3 cellular contexts compared by ENCODE assay signal in genomic region chr2:28544069-28544346, GRCh38.
TF ChIP-seq lines count a peak whose summit lies in the region.

No MANE protein-coding gene starts in this region.

TF ChIP-seq in SK-N-SH, 30 proteins besides CTCF, POLR2A, EP300 and RAD21:
- no peak for TF ChIP-seq TAF1 (IDR thresholded peaks at IDR 0.05; ENCODE audit: borderline replicate concordance, low read depth, low read length)
- TF ChIP-seq REST (IDR thresholded peaks at IDR 0.05; ENCODE audit: low read depth, low read length): peak; percentile 79; the same call in 1 of the 2 replicates
- no peak for TF ChIP-seq RXRA (IDR thresholded peaks at IDR 0.05; ENCODE audit: borderline replicate concordance, low read depth)

TF ChIP-seq in SK-N-SH treated with all-trans-retinoic acid at 6 μM for 48 hours, 23 proteins besides CTCF, POLR2A, EP300 and RAD21:
- TF ChIP-seq ARNTL (CRISPR knock-in tag; IDR thresholded peaks at IDR 0.05; ENCODE audit: borderline replicate concordance, low read depth) (no peak), OSR1 (CRISPR knock-in tag; IDR thresholded peaks at IDR 0.05) (no peak), ZC3H10 (CRISPR knock-in tag; IDR thresholded peaks at IDR 0.05) (no peak), TOX (CRISPR knock-in tag; IDR thresholded peaks at IDR 0.05; ENCODE audit: borderline replicate concordance) (no peak), CREB5 (CRISPR knock-in tag; IDR thresholded peaks at IDR 0.05; ENCODE audit: low read depth) (no peak), ZFP30 (CRISPR knock-in tag; IDR thresholded peaks at IDR 0.05) (no peak), CSDC2 (CRISPR knock-in tag; IDR thresholded peaks at IDR 0.05) (no peak), ZNF8 (CRISPR knock-in tag; IDR thresholded peaks at IDR 0.05) (no peak), ZNF70 (CRISPR knock-in tag; IDR thresholded peaks at IDR 0.05) (no peak), TCF4 (CRISPR knock-in tag; IDR thresholded peaks at IDR 0.05; ENCODE audit: borderline replicate concordance) (no peak), PPARA (CRISPR knock-in tag; IDR thresholded peaks at IDR 0.05; ENCODE audit: borderline replicate concordance) (no peak), ESRRG (CRISPR knock-in tag; IDR thresholded peaks at IDR 0.05) (no peak), ISL1 (CRISPR knock-in tag; IDR thresholded peaks at IDR 0.05) (no peak), CSRNP3 (CRISPR knock-in tag; IDR thresholded peaks at IDR 0.05) (no peak), ZNF565 (CRISPR knock-in tag; conservative IDR thresholded peaks at IDR 0.05; ENCODE audit: low read depth) (no peak), SNAI2 (CRISPR knock-in tag; IDR thresholded peaks at IDR 0.05) (no peak), ZFP3 (CRISPR knock-in tag; IDR thresholded peaks at IDR 0.05) (no peak), GLIS3 (CRISPR knock-in tag; IDR thresholded peaks at IDR 0.05) (no peak)
- TF ChIP-seq, protein P1, sequence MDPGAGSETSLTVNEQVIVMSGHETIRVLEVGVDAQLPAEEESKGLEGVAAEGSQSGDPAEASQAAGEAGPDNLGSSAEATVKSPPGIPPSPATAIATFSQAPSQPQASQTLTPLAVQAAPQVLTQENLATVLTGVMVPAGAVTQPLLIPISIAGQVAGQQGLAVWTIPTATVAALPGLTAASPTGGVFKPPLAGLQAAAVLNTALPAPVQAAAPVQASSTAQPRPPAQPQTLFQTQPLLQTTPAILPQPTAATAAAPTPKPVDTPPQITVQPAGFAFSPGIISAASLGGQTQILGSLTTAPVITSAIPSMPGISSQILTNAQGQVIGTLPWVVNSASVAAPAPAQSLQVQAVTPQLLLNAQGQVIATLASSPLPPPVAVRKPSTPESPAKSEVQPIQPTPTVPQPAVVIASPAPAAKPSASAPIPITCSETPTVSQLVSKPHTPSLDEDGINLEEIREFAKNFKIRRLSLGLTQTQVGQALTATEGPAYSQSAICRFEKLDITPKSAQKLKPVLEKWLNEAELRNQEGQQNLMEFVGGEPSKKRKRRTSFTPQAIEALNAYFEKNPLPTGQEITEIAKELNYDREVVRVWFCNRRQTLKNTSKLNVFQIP (CRISPR knock-in tag; IDR thresholded peaks at IDR 0.05; ENCODE audit: borderline replicate concordance, low read depth): no peak
- TF ChIP-seq, protein P2, sequence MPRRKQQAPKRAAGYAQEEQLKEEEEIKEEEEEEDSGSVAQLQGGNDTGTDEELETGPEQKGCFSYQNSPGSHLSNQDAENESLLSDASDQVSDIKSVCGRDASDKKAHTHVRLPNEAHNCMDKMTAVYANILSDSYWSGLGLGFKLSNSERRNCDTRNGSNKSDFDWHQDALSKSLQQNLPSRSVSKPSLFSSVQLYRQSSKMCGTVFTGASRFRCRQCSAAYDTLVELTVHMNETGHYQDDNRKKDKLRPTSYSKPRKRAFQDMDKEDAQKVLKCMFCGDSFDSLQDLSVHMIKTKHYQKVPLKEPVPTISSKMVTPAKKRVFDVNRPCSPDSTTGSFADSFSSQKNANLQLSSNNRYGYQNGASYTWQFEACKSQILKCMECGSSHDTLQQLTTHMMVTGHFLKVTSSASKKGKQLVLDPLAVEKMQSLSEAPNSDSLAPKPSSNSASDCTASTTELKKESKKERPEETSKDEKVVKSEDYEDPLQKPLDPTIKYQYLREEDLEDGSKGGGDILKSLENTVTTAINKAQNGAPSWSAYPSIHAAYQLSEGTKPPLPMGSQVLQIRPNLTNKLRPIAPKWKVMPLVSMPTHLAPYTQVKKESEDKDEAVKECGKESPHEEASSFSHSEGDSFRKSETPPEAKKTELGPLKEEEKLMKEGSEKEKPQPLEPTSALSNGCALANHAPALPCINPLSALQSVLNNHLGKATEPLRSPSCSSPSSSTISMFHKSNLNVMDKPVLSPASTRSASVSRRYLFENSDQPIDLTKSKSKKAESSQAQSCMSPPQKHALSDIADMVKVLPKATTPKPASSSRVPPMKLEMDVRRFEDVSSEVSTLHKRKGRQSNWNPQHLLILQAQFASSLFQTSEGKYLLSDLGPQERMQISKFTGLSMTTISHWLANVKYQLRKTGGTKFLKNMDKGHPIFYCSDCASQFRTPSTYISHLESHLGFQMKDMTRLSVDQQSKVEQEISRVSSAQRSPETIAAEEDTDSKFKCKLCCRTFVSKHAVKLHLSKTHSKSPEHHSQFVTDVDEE (CRISPR knock-in tag; IDR thresholded peaks at IDR 0.05): no peak

TF ChIP-seq in IMR-90, 13 proteins besides CTCF, POLR2A, EP300 and RAD21:
- TF ChIP-seq RFX5 (IDR thresholded peaks at IDR 0.05; ENCODE audit: low read depth, low read length) (no peak), FOS (IDR thresholded peaks at IDR 0.05; ENCODE audit: low read depth, low read length) (no peak), BHLHE40 (IDR thresholded peaks at IDR 0.05; ENCODE audit: low read depth, low read length) (no peak), MXI1 (IDR thresholded peaks at IDR 0.05; ENCODE audit: borderline replicate concordance, low read depth, low read length) (no peak), ELK1 (IDR thresholded peaks at IDR 0.05; ENCODE audit: borderline replicate concordance, low read depth, low read length) (no peak), CEBPB (IDR thresholded peaks at IDR 0.05; ENCODE audit: low read depth, low read length) (no peak), MAFK (IDR thresholded peaks at IDR 0.05; ENCODE audit: low read depth, low read length) (no peak), NFE2L2 (IDR thresholded peaks at IDR 0.05; ENCODE audit: low read depth, low read length) (no peak), RCOR1 (IDR thresholded peaks at IDR 0.05; ENCODE audit: insufficient replicate concordance, low read length) (no peak)
- TF ChIP-seq, protein P3, sequence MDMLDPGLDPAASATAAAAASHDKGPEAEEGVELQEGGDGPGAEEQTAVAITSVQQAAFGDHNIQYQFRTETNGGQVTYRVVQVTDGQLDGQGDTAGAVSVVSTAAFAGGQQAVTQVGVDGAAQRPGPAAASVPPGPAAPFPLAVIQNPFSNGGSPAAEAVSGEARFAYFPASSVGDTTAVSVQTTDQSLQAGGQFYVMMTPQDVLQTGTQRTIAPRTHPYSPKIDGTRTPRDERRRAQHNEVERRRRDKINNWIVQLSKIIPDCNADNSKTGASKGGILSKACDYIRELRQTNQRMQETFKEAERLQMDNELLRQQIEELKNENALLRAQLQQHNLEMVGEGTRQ (IDR thresholded peaks at IDR 0.05; ENCODE audit: low read depth, low read length): no peak
